In genomic region chr11:2913029-2913431, GRCh38 we compare ENCODE assay signal across 11 cellular contexts. TPM values are rescaled to one million over a fixed set of nuclear protein-coding genes. Genes with fewer than 3 reads are reported as not detected.
DNase-seq lines count a peak whose midpoint lies in the region; ATAC-seq and TF ChIP-seq lines count a peak whose summit lies in the region.
"Had no signal": no experiment of that assay in that cellular context is flagged by ENCODE, and none has a peak within 500 bp of the region (broad histone marks: within the 10 kb centered on the region; RNA-seq: fewer than 3 reads in every experiment).

No MANE protein-coding gene starts in this region.

- ATAC-seq in GM18868 (IDR thresholded peaks at IDR 0.05; ENCODE audit: unreplicated experiment), result no peak
- no peak for ATAC-seq in activated CD8-positive, alpha-beta memory T cell treated with anti-CD3 and anti-CD28 coated beads, Interleukin-2, amount 10 ng/mL, durations not matched to agents 7 days and 5 days

- no peak overlapping the region for H3K4me3 Mint-ChIP-seq in neural progenitor cell
- no peak overlapping the region for H3K4me3 Mint-ChIP-seq in activated CD8-positive, alpha-beta memory T cell treated with anti-CD3 and anti-CD28 coated beads, Interleukin-2, amount 10 ng/mL, durations not matched to agents 7 days and 5 days

- H3K36me3 Mint-ChIP-seq in neural progenitor cell, result no peaks in the 10 kb centered on the region
- no peaks in the 10 kb centered on the region for H3K36me3 Mint-ChIP-seq in activated CD8-positive, alpha-beta memory T cell treated with anti-CD3 and anti-CD28 coated beads, Interleukin-2, amount 10 ng/mL, durations not matched to agents 7 days and 5 days

- H3K9me2 ChIP-seq in PC-9 (ENCODE audit: insufficient read depth), result no peaks in the 10 kb centered on the region

- H3K79me2 ChIP-seq in PC-9 (ENCODE audit: low read depth) (no peaks in the 10 kb centered on the region), neural progenitor cell (ENCODE audit: low read depth) (no peaks in the 10 kb centered on the region)

- POLR2A ChIA-PET in PC-9 (lab: Charles Lee; ENCODE audit: unreplicated experiment), result no interaction called here

- H3K9me3 ChIP-seq in BLaER1 (no peaks in the 10 kb centered on the region), PC-9 (ENCODE audit: insufficient read depth, low read depth) (no peaks in the 10 kb centered on the region), esophagus (ENCODE audit: control insufficient read depth in 2 of 2, insufficient read depth in 1 of 2, low read depth in 1 of 2, low read length in 1 of 2) (no peaks in the 10 kb centered on the region), neural progenitor cell (ENCODE audit: low read depth) (no peaks in the 10 kb centered on the region)

- H3K9ac ChIP-seq in BLaER1 (peak overlapping the region; percentile 74), neural progenitor cell (no peak overlapping the region)

- H3K4me2 ChIP-seq in BLaER1, result peak overlapping the region; percentile 98
- peak overlapping the region; percentile 91 for H3K4me2 ChIP-seq in PC-9
- H3K4me2 ChIP-seq in neural progenitor cell, result no peak overlapping the region

- no peaks in the 10 kb centered on the region for H4K20me1 ChIP-seq in BLaER1
- no peaks in the 10 kb centered on the region for H4K20me1 ChIP-seq in PC-9 (ENCODE audit: insufficient read depth)
- H4K20me1 ChIP-seq in neural progenitor cell (ENCODE audit: low read depth), result no peaks in the 10 kb centered on the region

- H3K27ac Mint-ChIP-seq in neural progenitor cell, result peak overlapping the region; percentile 86
- H3K27ac Mint-ChIP-seq in activated CD8-positive, alpha-beta memory T cell treated with anti-CD3 and anti-CD28 coated beads, Interleukin-2, amount 10 ng/mL, durations not matched to agents 7 days and 5 days, result no peak overlapping the region
- H3K27ac Mint-ChIP-seq: activated T-helper 2 cell treated with anti-CD3 and anti-CD28 coated beads, Interferon-gamma antibody, Interleukin-2, Interleukin-4, amounts not matched to agents 10 μg/mL and 5 μg/mL and 100 μg/mL, durations not matched to agents 14 hours and 24 hours and 36 hours had no signal

- H3K27me3 ChIP-seq in BLaER1, result no peaks in the 10 kb centered on the region
- H3K27me3 ChIP-seq in PC-9 (ENCODE audit: insufficient read depth, low read depth), result no peaks in the 10 kb centered on the region
- H3K27me3 ChIP-seq in esophagus (ENCODE audit: control insufficient read depth in 1 of 2, insufficient read depth in 2 of 2, low read length in 2 of 2), result no peaks in the 10 kb centered on the region
- no peaks in the 10 kb centered on the region for H3K27me3 ChIP-seq in neural progenitor cell

- CTCF ChIA-PET in PC-9 (lab: Charles Lee), result no interaction called here
- CTCF ChIA-PET in activated CD8-positive, alpha-beta memory T cell treated with anti-CD3 and anti-CD28 coated beads, Interleukin-2, amount 10 ng/mL, durations not matched to agents 7 days and 5 days (lab: Charles Lee), result interaction anchor here (1.1 kb wide), 1 partner anchor 20 kb away, joined by 3 read pairs; no protein-coding TSS in a partner anchor

- no TSS peak for BruUV-seq in PC-9 (replicated peaks; lab: Mats Ljungman, UMichigan)

- H3K27ac ChIP-seq in BLaER1, result peak overlapping the region; percentile 93
- peak overlapping the region; percentile 81 for H3K27ac ChIP-seq in PC-9
- H3K27ac ChIP-seq in esophagus (ENCODE audit: low read depth in 2 of 2, low read length in 1 of 2), result peak overlapping the region; percentile 82 to 96
- no peak overlapping the region for H3K27ac ChIP-seq in neural progenitor cell

- H3K9me3 Mint-ChIP-seq in neural progenitor cell, result no peaks in the 10 kb centered on the region
- H3K9me3 Mint-ChIP-seq in activated CD8-positive, alpha-beta memory T cell treated with anti-CD3 and anti-CD28 coated beads, Interleukin-2, amount 10 ng/mL, durations not matched to agents 7 days and 5 days (ENCODE audit: low read depth), result no peaks in the 10 kb centered on the region
- H3K9me3 Mint-ChIP-seq: activated T-helper 2 cell treated with anti-CD3 and anti-CD28 coated beads, Interferon-gamma antibody, Interleukin-2, Interleukin-4, amounts not matched to agents 10 μg/mL and 5 μg/mL and 100 μg/mL, durations not matched to agents 14 hours and 24 hours and 36 hours had no signal

- peak overlapping the region; percentile 52; the same call in 1 of the 2 replicates for H3K4me3 ChIP-seq in BLaER1
- peak overlapping the region; percentile 41; the same call in 1 of the 2 replicates for H3K4me3 ChIP-seq in PC-9
- H3K4me3 ChIP-seq in esophagus (ENCODE audit: low read depth in 1 of 2, low read length in 2 of 2), result no peak overlapping the region
- no peak overlapping the region for H3K4me3 ChIP-seq in neural progenitor cell

- DNase-seq in PC-9, result peak in 1 of 2 experiments; percentile 32
- DNase-seq in neural progenitor cell (ENCODE audit: low spot score), result no peak
- no peak for DNase-seq in activated gamma-delta T cell (lab: John Stamatoyannopoulos, UW)
- no peak for DNase-seq in NAMALWA (ENCODE audit: low spot score)
- no peak for DNase-seq in activated CD8-positive, alpha-beta memory T cell treated with anti-CD3 and anti-CD28 coated beads, Interleukin-2, amount 10 ng/mL, durations not matched to agents 7 days and 5 days
- DNase-seq: effector CD8-positive, alpha-beta T cell; NCI-H1092 treated with DMSO at 0.1 percent for 48 hours had no signal

- H3K27me3 Mint-ChIP-seq in neural progenitor cell (ENCODE audit: insufficient read depth, low read depth), result peaks cover 2% of the 10 kb centered on the region
- no peaks in the 10 kb centered on the region for H3K27me3 Mint-ChIP-seq in activated CD8-positive, alpha-beta memory T cell treated with anti-CD3 and anti-CD28 coated beads, Interleukin-2, amount 10 ng/mL, durations not matched to agents 7 days and 5 days

- WGBS in esophagus, 2 donors, result 60 to 63% methylated on average over 11 to 12 of the region's 12 CpGs

- H3K36me3 ChIP-seq in BLaER1 (no peaks in the 10 kb centered on the region), PC-9 (ENCODE audit: low read depth) (no peaks in the 10 kb centered on the region), esophagus (ENCODE audit: control insufficient read depth in 2 of 2, insufficient read depth in 2 of 2, low read length in 1 of 2) (no peaks in the 10 kb centered on the region), neural progenitor cell (no peaks in the 10 kb centered on the region)

- intact Hi-C loops in PC-9 (cut with micrococcal nuclease; ENCODE audit: unreplicated experiment), result loop anchor here (2.0 kb wide), 1 partner anchor 16 kb away; the partner anchor contains the start of gene PHLDA2

- H2AFZ ChIP-seq in PC-9 (no peak overlapping the region), neural progenitor cell (replicated peaks) (no peak overlapping the region)

- TF ChIP-seq CTCF in PC-9 (conservative IDR thresholded peaks at IDR 0.05) (no peak; the same call in 1 of the 2 replicates), neural progenitor cell (IDR thresholded peaks at IDR 0.05) (no peak)

- H3K4me1 ChIP-seq in BLaER1 (peaks cover 98% of the 10 kb centered on the region), PC-9 (replicated peaks; ENCODE audit: insufficient read depth) (peaks cover 33% of the 10 kb centered on the region), esophagus (ENCODE audit: control insufficient read depth in 2 of 2, insufficient read depth in 2 of 2, low read length in 1 of 2) (peaks cover 3 to 26% of the 10 kb centered on the region in 2 donors), neural progenitor cell (no peaks in the 10 kb centered on the region)

- H3K4me1 Mint-ChIP-seq in neural progenitor cell, result peaks cover 9% of the 10 kb centered on the region
- H3K4me1 Mint-ChIP-seq in activated CD8-positive, alpha-beta memory T cell treated with anti-CD3 and anti-CD28 coated beads, Interleukin-2, amount 10 ng/mL, durations not matched to agents 7 days and 5 days, result peaks cover 13% of the 10 kb centered on the region

- H3F3A ChIP-seq in PC-9 (ENCODE audit: insufficient read depth, low read depth) (peaks cover 17% of the 10 kb centered on the region; the same call in 1 of the 2 replicates), neural progenitor cell (ENCODE audit: low read depth) (no peaks in the 10 kb centered on the region)

RNA-seq across cellular contexts. Expression of gene PHLDA2, which starts 16.2 kb away (rescaled TPM):
- total RNA-seq in PC-9 (2021), result 10.7 and 14.1 TPM in 2 replicates
- polyA plus RNA-seq in esophagus, result 10 to 100 TPM; 19.6 to 61.7 TPM
- not detected in 2 replicates for total RNA-seq in neural progenitor cell (ENCODE audit: low replicate concordance)
- total RNA-seq in activated CD8-positive, alpha-beta memory T cell treated with anti-CD3 and anti-CD28 coated beads, Interleukin-2, amount 10 ng/mL, durations not matched to agents 7 days and 5 days, result 1 to 10 TPM; 1.1 to 3.6 TPM

RNA-seq across cellular contexts. Expression of gene CDKN1C, which starts 27.5 kb away (rescaled TPM):
- total RNA-seq in PC-9 (2021), result 5.1 and 7.6 TPM in 2 replicates
- polyA plus RNA-seq in esophagus, result 10 to 100 TPM; 12.1 to 27.5 TPM
- total RNA-seq in neural progenitor cell (ENCODE audit: low replicate concordance), result 47.8 and 49.3 TPM in 2 replicates
- total RNA-seq in activated CD8-positive, alpha-beta memory T cell treated with anti-CD3 and anti-CD28 coated beads, Interleukin-2, amount 10 ng/mL, durations not matched to agents 7 days and 5 days, result under 1 TPM; 0.44 to 0.87 TPM

Comparison
In these comparisons a context has a peak if more than half of its experiments do, and no peak if none do; other contexts are left out.
1. H3K4me3 ChIP-seq: peak in BLaER1 (single experiment) and PC-9 (single experiment); none in esophagus (0 of 2) and neural progenitor cell (single experiment).